ENCODE assay signal across 1 cellular context in genomic region chr12:57109207-57110160, GRCh38.
TF ChIP-seq lines count a peak whose summit lies in the region.

No MANE protein-coding gene starts in this region.

TF ChIP-seq in K562, 482 proteins besides CTCF, POLR2A, EP300 and RAD21 (continues in another document):
- TF ChIP-seq TAF7 (tag; IDR thresholded peaks at IDR 0.05) (no peak), RBM25 (IDR thresholded peaks at IDR 0.05; ENCODE audit: low read depth, low read length, severe bottlenecking) (peak; percentile 93), KLF6 (CRISPR knock-in tag; IDR thresholded peaks at IDR 0.05; ENCODE audit: borderline replicate concordance) (no peak), ADNP (tag; IDR thresholded peaks at IDR 0.05) (peak; percentile 71; the same call in 1 of the 2 replicates), ETV5 (CRISPR knock-in tag; IDR thresholded peaks at IDR 0.05; ENCODE audit: low read depth) (no peak), ZNF347 (CRISPR knock-in tag; IDR thresholded peaks at IDR 0.05; ENCODE audit: low read depth) (no peak), THRB (CRISPR knock-in tag; conservative IDR thresholded peaks at IDR 0.05) (peak; percentile 43; the same call in 1 of the 2 replicates), E2F3 (CRISPR knock-in tag; IDR thresholded peaks at IDR 0.05) (no peak), ZNF217 (CRISPR knock-in tag; IDR thresholded peaks at IDR 0.05) (no peak), RERE (CRISPR knock-in tag; IDR thresholded peaks at IDR 0.05; ENCODE audit: borderline replicate concordance) (no peak), SP2 (IDR thresholded peaks at IDR 0.05; ENCODE audit: extremely low read depth, low read depth, low read length, poor library complexity, severe bottlenecking) (no peak), ZSCAN29 (IDR thresholded peaks at IDR 0.05) (no peak), CLOCK (CRISPR knock-in tag; IDR thresholded peaks at IDR 0.05; ENCODE audit: borderline replicate concordance) (no peak), MITF (IDR thresholded peaks at IDR 0.05) (no peak), E2F6 (IDR thresholded peaks at IDR 0.05; ENCODE audit: borderline replicate concordance in 1 of 2, extremely low read depth in 1 of 2, insufficient read depth in 1 of 2, insufficient read length in 1 of 2, low read depth in 1 of 2, low read length in 1 of 2, poor library complexity in 1 of 2, severe bottlenecking in 1 of 2) (no peak), HDAC1 (IDR thresholded peaks at IDR 0.05) (0 out of 4 replicates have a peak, but pooled peaks of 1 of the 2 experiments have one; percentile 12), CBFB (CRISPR knock-in tag; IDR thresholded peaks at IDR 0.05) (no peak), ZNF124 (CRISPR knock-in tag; IDR thresholded peaks at IDR 0.05) (no peak), KLF10 (CRISPR knock-in tag; IDR thresholded peaks at IDR 0.05) (no peak), BCOR (IDR thresholded peaks at IDR 0.05) (peak; percentile 88), NFATC3 (IDR thresholded peaks at IDR 0.05) (no peak), ZNF75A (CRISPR knock-in tag; IDR thresholded peaks at IDR 0.05) (no peak), BHLHE40 (IDR thresholded peaks at IDR 0.05; ENCODE audit: low read length) (no peak), TCF3 (CRISPR knock-in tag; IDR thresholded peaks at IDR 0.05) (no peak), HCFC1 (IDR thresholded peaks at IDR 0.05; ENCODE audit: low read depth, low read length) (no peak), TAF1 (IDR thresholded peaks at IDR 0.05; ENCODE audit: control insufficient read depth, extremely low read depth, insufficient read depth, low read length, severe bottlenecking) (no peak), ZNF134 (CRISPR knock-in tag; conservative IDR thresholded peaks at IDR 0.05) (no peak), ARID3A (IDR thresholded peaks at IDR 0.05; ENCODE audit: borderline replicate concordance, low read depth, low read length) (no peak), GATA2 (CRISPR knock-in tag; IDR thresholded peaks at IDR 0.05) (no peak), ZFP36 (IDR thresholded peaks at IDR 0.05; ENCODE audit: low read depth, low read length, partially characterized antibody) (no peak), CCNT2 (IDR thresholded peaks at IDR 0.05; ENCODE audit: borderline replicate concordance, extremely low read depth, insufficient read length, low read depth, low read length) (no peak), E2F4 (CRISPR knock-in tag; IDR thresholded peaks at IDR 0.05; ENCODE audit: low read depth) (no peak), C11orf30 (IDR thresholded peaks at IDR 0.05; ENCODE audit: low read depth) (no peak), TBP (optimal IDR thresholded peaks at IDR 0.05; ENCODE audit: low read depth, low read length) (no peak), REST (CRISPR knock-in tag; IDR thresholded peaks at IDR 0.05; ENCODE audit: low read depth) (no peak), NFIX (CRISPR knock-in tag; IDR thresholded peaks at IDR 0.05; ENCODE audit: low read depth) (no peak), ZBTB5 (IDR thresholded peaks at IDR 0.05) (no peak), PHB2 (IDR thresholded peaks at IDR 0.05; ENCODE audit: low read depth) (no peak)
